ENCODE assay signal across 8 cellular contexts in the genomic region with DNA sequence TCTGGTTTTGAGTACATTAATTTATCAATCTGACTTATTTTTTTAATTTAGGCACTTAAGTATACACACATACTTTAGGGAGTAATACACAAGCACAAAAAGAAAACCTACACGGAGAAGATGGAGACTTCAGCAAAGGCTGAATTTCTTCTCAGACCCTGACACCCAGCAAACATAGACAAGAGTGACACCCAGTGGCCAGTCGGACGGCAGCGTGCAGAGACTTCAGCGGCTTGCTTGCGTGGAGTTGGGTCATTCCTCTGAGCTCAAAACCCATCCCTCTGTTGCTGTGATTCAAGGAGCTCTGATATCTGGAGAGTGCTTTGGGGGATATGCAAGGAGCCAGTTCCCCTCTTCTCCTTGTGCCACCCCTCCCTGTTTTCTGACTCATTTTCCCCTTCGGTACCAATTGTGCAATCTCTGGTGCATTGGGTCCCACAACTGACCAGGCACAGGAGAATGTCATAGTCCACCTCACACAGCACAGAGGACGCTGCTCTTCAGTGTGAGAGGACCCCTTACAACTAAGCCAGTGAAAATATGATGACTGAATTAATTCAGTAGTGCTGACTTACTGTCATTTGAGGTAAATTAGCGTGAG. TPM values are rescaled to one million over a fixed set of nuclear protein-coding genes. Genes with fewer than 3 reads are reported as not detected.
A peak's percentile ranks its signal among the peaks of the same experiment; 100 is the strongest.
DNase-seq lines count a peak whose midpoint lies in the region; ATAC-seq and TF ChIP-seq lines count a peak whose summit lies in the region.

No MANE protein-coding gene starts in this region.

- no peaks in the 10 kb centered on the region for H3K27me3 ChIP-seq in HCT116 (ENCODE audit: insufficient read depth, low read length)
- H3K27me3 ChIP-seq in SU-DHL-6 (ENCODE audit: low read length) = no peaks in the 10 kb centered on the region
- no peaks in the 10 kb centered on the region for H3K27me3 ChIP-seq in cardiac muscle cell

- no peak overlapping the region for H3K27ac Mint-ChIP-seq in activated naive CD4-positive, alpha-beta T cell treated with anti-CD3 and anti-CD28 coated beads, Interleukin-2, amount 50 U/mL, for 72 hours

- CTCF ChIA-PET in HCT116 (lab: Charles Lee) = interaction anchor here (0.6 to 5.9 kb wide), 30 partner anchors 9 to 348 kb away, joined by 3 to 128 read pairs (median 4); no protein-coding TSS in a partner anchor

- H2AFZ ChIP-seq in HCT116 (ENCODE audit: low read depth, low read length, poor library complexity, severe bottlenecking) (no peak overlapping the region), SU-DHL-6 (ENCODE audit: low read depth, low read length, severe bottlenecking) (no peak overlapping the region)

- no peak overlapping the region for H3K9ac ChIP-seq in HCT116 (ENCODE audit: low read length)
- H3K9ac ChIP-seq in SU-DHL-6 (ENCODE audit: low read length) = no peak overlapping the region

- H4K20me1 ChIP-seq in HCT116 (ENCODE audit: insufficient read depth) = no peaks in the 10 kb centered on the region
- H4K20me1 ChIP-seq in SU-DHL-6 (ENCODE audit: low read depth, low read length) = no peaks in the 10 kb centered on the region

- RAD21 ChIA-PET in HCT116 (lab: Charles Lee; ENCODE audit: low non-redundant PET in 1 of 2, low total read pairs in 2 of 2, uncharacterized antibody in 2 of 2, unreplicated experiment in 2 of 2) = interaction anchor here (0.7 to 2.7 kb wide), 12 partner anchors 24 to 304 kb away, joined by 3 to 24 read pairs (median 4); no protein-coding TSS in a partner anchor

- H3K36me3 Mint-ChIP-seq in activated naive CD4-positive, alpha-beta T cell treated with anti-CD3 and anti-CD28 coated beads, Interleukin-2, amount 50 U/mL, for 72 hours = no peaks in the 10 kb centered on the region

- no peak overlapping the region for H3K27ac ChIP-seq in HCT116 (ENCODE audit: low read depth, low read length)
- H3K27ac ChIP-seq in SU-DHL-6 (ENCODE audit: low read depth, low read length) = no peak overlapping the region
- no peak overlapping the region for H3K27ac ChIP-seq in cardiac muscle cell

- POLR2A ChIA-PET in HCT116 (lab: Charles Lee) = no interaction called here

- H3F3A ChIP-seq in SU-DHL-6 (ENCODE audit: insufficient read depth) = no peaks in the 10 kb centered on the region

- peak; percentile 96 for TF ChIP-seq RAD21 in HCT116 (IDR thresholded peaks at IDR 0.05; ENCODE audit: low read depth)

- H3K4me3 ChIP-seq in HCT116 (replicated peaks in 1 of 2; ENCODE audit: low read depth in 1 of 2, low read length in 2 of 2) (no peak overlapping the region), SU-DHL-6 (ENCODE audit: insufficient read depth, low read length, poor library complexity, severe bottlenecking) (no peak overlapping the region), cardiac muscle cell (no peak overlapping the region)

- DNase-seq in HCT116 (ENCODE audit: low read depth, low spot score) (peak; percentile 48), NAMALWA (ENCODE audit: low spot score) (peak; percentile 72), cardiac muscle cell (ENCODE audit: low read depth in 1 of 2, low spot score in 1 of 2) (peak; percentile 83 to 85), pulmonary artery endothelial cell (ENCODE audit: low read depth, low spot score) (peak; percentile 40), OCI-M2 (lab: John Stamatoyannopoulos, UW; ENCODE audit: unreplicated experiment) (no peak)
- peak in 1 of 2 donors; percentile 74 for DNase-seq in activated naive CD4-positive, alpha-beta T cell treated with anti-CD3 and anti-CD28 coated beads, Interleukin-2, amount 50 U/mL, for 72 hours (ENCODE audit: low spot score in 2 of 2)

- H3K9me3 ChIP-seq in HCT116 (ENCODE audit: control insufficient read depth in 1 of 2, insufficient read depth in 1 of 2, low read depth in 1 of 2, low read length in 2 of 2) (no peaks in the 10 kb centered on the region), SU-DHL-6 (ENCODE audit: insufficient read depth, low read length) (no peaks in the 10 kb centered on the region), cardiac muscle cell (ENCODE audit: low read depth) (no peaks in the 10 kb centered on the region)

- no TSS peak for BruUV-seq in HCT116 (replicated peaks; lab: Mats Ljungman, UMichigan)

- H3K36me3 ChIP-seq in HCT116 (ENCODE audit: control insufficient read depth in 1 of 2, insufficient read depth in 2 of 2, low read length in 2 of 2) = no peaks in the 10 kb centered on the region
- no peaks in the 10 kb centered on the region for H3K36me3 ChIP-seq in SU-DHL-6 (ENCODE audit: low read length)
- no peaks in the 10 kb centered on the region for H3K36me3 ChIP-seq in cardiac muscle cell

- H3K4me2 ChIP-seq in HCT116 (ENCODE audit: low read length) = no peak overlapping the region
- H3K4me2 ChIP-seq in SU-DHL-6 (ENCODE audit: low read depth, low read length, poor library complexity, severe bottlenecking) = no peak overlapping the region

- TF ChIP-seq POLR2A in HCT116 (IDR thresholded peaks at IDR 0.05; ENCODE audit: borderline replicate concordance, extremely low read depth, insufficient read depth, insufficient read length) = no peak

- ATAC-seq in HCT116 = peak; percentile 96
- peak; percentile 76 to 77 for ATAC-seq in activated naive CD4-positive, alpha-beta T cell treated with anti-CD3 and anti-CD28 coated beads, Interleukin-2, amount 50 U/mL, for 72 hours

- peak; percentile 70 for TF ChIP-seq CTCF in GM12801 (IDR thresholded peaks at IDR 0.05; ENCODE audit: extremely low read depth, insufficient read length)
- peak; percentile 89 to 92 (median 90) for TF ChIP-seq CTCF in HCT116 (IDR thresholded peaks at IDR 0.05 in 2 of 3, conservative IDR thresholded peaks at IDR 0.05 in 1 of 3; ENCODE audit: borderline replicate concordance in 1 of 3, insufficient read depth in 1 of 3, low read depth in 2 of 3, low read length in 2 of 3)
- TF ChIP-seq CTCF in SU-DHL-6 (IDR thresholded peaks at IDR 0.05; ENCODE audit: insufficient read depth, low read length, poor library complexity, severe bottlenecking) = peak; percentile 47
- TF ChIP-seq CTCF in cardiac muscle cell (IDR thresholded peaks at IDR 0.05; ENCODE audit: low read depth, low read length) = peak; percentile 92

- H3K79me2 ChIP-seq in HCT116 (ENCODE audit: insufficient read depth, low read length) = no peaks in the 10 kb centered on the region
- no peaks in the 10 kb centered on the region for H3K79me2 ChIP-seq in SU-DHL-6 (ENCODE audit: insufficient read depth, low read length)

- no peaks in the 10 kb centered on the region for H3K9me3 Mint-ChIP-seq in activated naive CD4-positive, alpha-beta T cell treated with anti-CD3 and anti-CD28 coated beads, Interleukin-2, amount 50 U/mL, for 72 hours

- intact Hi-C loops in HCT116 (cut with micrococcal nuclease) = loop anchor here (1.0 to 10.0 kb wide), 8 partner anchors 79 to 857 kb away; partner anchors contain the start of gene ADRB2

- no peaks in the 10 kb centered on the region for H3K9me2 ChIP-seq in HCT116 (ENCODE audit: insufficient read depth)
- H3K9me2 ChIP-seq in SU-DHL-6 (replicated peaks; ENCODE audit: insufficient read depth, low read length) = no peaks in the 10 kb centered on the region

- H3K4me1 ChIP-seq in HCT116 (ENCODE audit: control insufficient read depth in 1 of 2, insufficient read depth in 2 of 2, low read length in 2 of 2) = peaks cover 0 to 14% of the 10 kb centered on the region in 2 experiments; a peak in 1 of 4 replicates
- H3K4me1 ChIP-seq in cardiac muscle cell (ENCODE audit: low read depth) = no peaks in the 10 kb centered on the region

TF ChIP-seq in HCT116, 20 proteins besides CTCF, POLR2A, EP300 and RAD21:
- TF ChIP-seq CEBPB (IDR thresholded peaks at IDR 0.05; ENCODE audit: low read depth) (peak; percentile 47; the same call in 1 of the 2 replicates), JUND (IDR thresholded peaks at IDR 0.05) (no peak)

RNA-seq across cellular contexts. Expression of gene SH3TC2, which starts 27.5 kb away (rescaled TPM):
- total RNA-seq in HCT116 (2021; ENCODE audit: unreplicated experiment) (12.8 TPM), cardiac muscle cell (1.3 and 4.7 TPM in 2 replicates), pulmonary artery endothelial cell (2.5 and 5.5 TPM in 2 replicates)
- polyA plus RNA-seq in HCT116 (2012) = 5.3 and 5.7 TPM in 2 replicates
- total RNA-seq in activated naive CD4-positive, alpha-beta T cell treated with anti-CD3 and anti-CD28 coated beads, Interleukin-2, amount 50 U/mL, for 72 hours = not detected
- 0.78 and 0.85 TPM in 2 replicates for polyA plus RNA-seq in cardiac muscle cell
